ENCODE assay signal across 19 cellular contexts in the genomic region with DNA sequence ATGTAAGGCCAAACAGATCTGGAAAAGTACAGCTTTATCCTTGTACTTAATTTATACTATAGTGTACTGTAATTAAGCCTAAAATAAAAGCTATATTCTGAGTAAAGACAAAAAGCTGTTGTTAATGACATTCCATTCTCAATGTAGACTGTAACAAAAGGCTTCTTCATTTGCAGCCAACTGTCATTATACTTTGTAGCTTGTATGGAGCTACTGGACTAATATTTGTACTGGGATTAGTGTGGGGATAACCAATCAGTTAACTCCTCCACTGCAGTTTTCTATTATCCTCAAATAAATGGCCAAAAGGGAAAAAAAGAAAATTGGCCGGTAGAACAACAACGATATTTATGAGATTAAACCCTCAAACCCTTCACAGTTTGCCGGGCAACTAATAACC.
DNase-seq lines count a peak whose midpoint lies in the region; ATAC-seq, FAIRE-seq and TF ChIP-seq lines count a peak whose summit lies in the region.
"Had no signal": no experiment of that assay in that cellular context is flagged by ENCODE, and none has a peak within 500 bp of the region (broad histone marks: within the 10 kb centered on the region; RNA-seq: fewer than 3 reads in every experiment).

No MANE protein-coding gene starts in this region.

- ATAC-seq in GM21447 (IDR thresholded peaks at IDR 0.05; ENCODE audit: unreplicated experiment) = no peak
- no peak for ATAC-seq in HG03571 (IDR thresholded peaks at IDR 0.05; ENCODE audit: unreplicated experiment)
- ATAC-seq: left lung, mucosa of descending colon had no signal

- H3K27me3 ChIP-seq in Peyer's patch = no peaks in the 10 kb centered on the region
- H3K27me3 ChIP-seq: left lung, neutrophil, right atrium auricular region had no signal

- no peak overlapping the region for H3K4me3 ChIP-seq in Peyer's patch
- H3K4me3 ChIP-seq: left lung, mucosa of descending colon, right atrium auricular region had no signal

- H3K36me3 ChIP-seq in Peyer's patch = no peaks in the 10 kb centered on the region
- H3K36me3 ChIP-seq: left lung, neutrophil, right atrium auricular region had no signal

- H3K4me1 ChIP-seq in Peyer's patch = peaks cover 0 to 28% (median 1%) of the 10 kb centered on the region in 4 donors

- no peak for TF ChIP-seq POLR2A in Peyer's patch (IDR thresholded peaks at IDR 0.05)

- no peak overlapping the region for H3K27ac ChIP-seq in Peyer's patch
- H3K27ac ChIP-seq: left lung, neutrophil, right atrium auricular region had no signal

- FAIRE-seq in islet of Langerhans (lab: Jason Lieb, UNC) = peak; percentile 91
- FAIRE-seq: colon, G401.6, GM12891 had no signal

- TF ChIP-seq CTCF in Peyer's patch (IDR thresholded peaks at IDR 0.05) = no peak

- peak; percentile 76 for DNase-seq in DMS153 (lab: John Stamatoyannopoulos, UW)
- DNase-seq in NCI-H146 (lab: John Stamatoyannopoulos, UW) = peak; percentile 80
- DNase-seq in NCI-H82 treated with DMSO at 0.1 percent for 48 hours (lab: John Stamatoyannopoulos, UW; ENCODE audit: unreplicated experiment) = peak; percentile 18
- no peak for DNase-seq in GM03348 (ENCODE audit: low spot score)
- no peak for DNase-seq in Peyer's patch
- DNase-seq: activated gamma-delta T cell, aorta, left lung, mucosa of descending colon, NCI-H226, T1000 had no signal

- no peaks in the 10 kb centered on the region for H3K9me3 ChIP-seq in Peyer's patch
- H3K9me3 ChIP-seq: left lung, mucosa of descending colon, neutrophil, right atrium auricular region had no signal

Comparison
In these comparisons a context has a peak if more than half of its experiments do, and no peak if none do; other contexts are left out.
1. DNase-seq: peak in DMS153 (single experiment), NCI-H146 (single experiment) and NCI-H82 treated with DMSO at 0.1 percent for 48 hours (single experiment); none in GM03348 (single experiment) and Peyer's patch (0 of 3).